ENCODE assay signal across 17 cellular contexts in genomic region chr12:9346866-9347327, GRCh38.
"Had no signal": no experiment of that assay in that cellular context is flagged by ENCODE, and none has a peak within 500 bp of the region (broad histone marks: within the 10 kb centered on the region; RNA-seq: fewer than 3 reads in every experiment).

No MANE protein-coding gene starts in this region.

- H3K9me3 ChIP-seq: prostate gland, testis, upper lobe of right lung had no signal

- H3K4me1 ChIP-seq: prostate gland, upper lobe of right lung had no signal

- ATAC-seq: activated CD4-positive, CD25-positive, alpha-beta regulatory T cell treated with anti-CD3 and anti-CD28 coated beads, Interleukin-2, amount 50 U/mL, for 24 hours; naive thymus-derived CD8-positive, alpha-beta T cell; upper lobe of right lung had no signal

- H3K4me3 ChIP-seq: hepatocyte, lung, prostate gland, testis, upper lobe of right lung had no signal

- H3K27ac Mint-ChIP-seq: stimulated activated naive CD8-positive, alpha-beta T cell treated with anti-CD3 and anti-CD28 coated beads, Interleukin-15, Interleukin-2, amounts not matched to agents 100 ng/mL and 50 ng/mL, for 24 hours had no signal

- DNase-seq: activated CD4-positive, alpha-beta T cell treated with anti-CD3 and anti-CD28 coated beads, Interleukin-2, amount 50 U/mL, for 48 hours; activated CD8-positive, alpha-beta memory T cell treated with anti-CD3 and anti-CD28 coated beads, Interleukin-2, amount 50 U/mL, for 4 hours; activated naive CD4-positive, alpha-beta T cell; cortex of kidney; effector CD8-positive, alpha-beta T cell; naive thymus-derived CD8-positive, alpha-beta T cell; occipital lobe; stimulated activated CD4-positive, alpha-beta T cell treated with anti-CD3 and anti-CD28 coated beads, Interleukin-2, amount 100 ng/mL, for 48 hours; SW 1271; testis; upper lobe of right lung had no signal

- H3K27ac ChIP-seq: hepatocyte, prostate gland, upper lobe of right lung had no signal

- H3K36me3 ChIP-seq: prostate gland, upper lobe of right lung had no signal

- H3K27me3 Mint-ChIP-seq: central memory CD8-positive, alpha-beta T cell; naive thymus-derived CD8-positive, alpha-beta T cell; stimulated activated naive CD8-positive, alpha-beta T cell treated with anti-CD3 and anti-CD28 coated beads, Interleukin-15, Interleukin-2, amounts not matched to agents 100 ng/mL and 50 ng/mL, for 24 hours had no signal

- H3K4me3 Mint-ChIP-seq: central memory CD8-positive, alpha-beta T cell; stimulated activated naive CD8-positive, alpha-beta T cell treated with anti-CD3 and anti-CD28 coated beads, Interleukin-15, Interleukin-2, amounts not matched to agents 100 ng/mL and 50 ng/mL, for 24 hours had no signal

- H3K9me3 Mint-ChIP-seq: central memory CD8-positive, alpha-beta T cell; stimulated activated naive CD8-positive, alpha-beta T cell treated with anti-CD3 and anti-CD28 coated beads, Interleukin-15, Interleukin-2, amounts not matched to agents 100 ng/mL and 50 ng/mL, for 24 hours had no signal

- H3K27me3 ChIP-seq: hepatocyte, testis, upper lobe of right lung had no signal
